ENCODE assay signal across 8 cellular contexts in genomic region chrX:108199691-108200090, GRCh38.
DNase-seq lines count a peak whose midpoint lies in the region; ATAC-seq and TF ChIP-seq lines count a peak whose summit lies in the region.

No MANE protein-coding gene starts in this region.

- POLR2A ChIA-PET in MCF 10A (lab: Yijun Ruan, JAX) = no interaction called here

- peaks cover 97% of the 10 kb centered on the region for H3K27me3 Mint-ChIP-seq in MCF 10A (ENCODE audit: insufficient read depth, unreplicated experiment)

- DNase-seq in D341Med (ENCODE audit: low spot score) (peak; percentile 43), NCI-H1930 (lab: John Stamatoyannopoulos, UW) (peak; percentile 21 to 22), MCF 10A (ENCODE audit: unreplicated experiment) (peak; percentile 41), mucosa of descending colon (peak in 1 of 3 donors; percentile 14), NCI-H1436 (lab: John Stamatoyannopoulos, UW) (no peak)

- TF ChIP-seq CTCF in MCF 10A (IDR thresholded peaks at IDR 0.05; ENCODE audit: unreplicated experiment) = peak; percentile 45
- no peak for TF ChIP-seq CTCF in mucosa of descending colon (IDR thresholded peaks at IDR 0.05)

- ATAC-seq in GM19043 (IDR thresholded peaks at IDR 0.05; ENCODE audit: low read depth, unreplicated experiment) (peak; percentile 79), mucosa of descending colon (peak; percentile 45), HG02798 (IDR thresholded peaks at IDR 0.05; ENCODE audit: poor library complexity, unreplicated experiment) (no peak), GM18858 (IDR thresholded peaks at IDR 0.05; ENCODE audit: unreplicated experiment) (no peak)

- H3K4me1 Mint-ChIP-seq in MCF 10A (ENCODE audit: insufficient read depth, unreplicated experiment) = no peaks in the 10 kb centered on the region

- no peak overlapping the region for H3K4me3 Mint-ChIP-seq in MCF 10A (ENCODE audit: unreplicated experiment)

- peaks cover 14% of the 10 kb centered on the region for H3K36me3 Mint-ChIP-seq in MCF 10A (ENCODE audit: insufficient read depth, unreplicated experiment)

- no peaks in the 10 kb centered on the region for H3K9me3 ChIP-seq in mucosa of descending colon

- H3K4me3 ChIP-seq in mucosa of descending colon = no peak overlapping the region

- H3K27ac Mint-ChIP-seq in MCF 10A (ENCODE audit: low read depth, unreplicated experiment) = no peak overlapping the region

- no TSS peak for BruUV-seq in MCF 10A (replicated peaks; lab: Mats Ljungman, UMichigan)

- no peaks in the 10 kb centered on the region for H3K9me3 Mint-ChIP-seq in MCF 10A (ENCODE audit: unreplicated experiment)

- intact Hi-C loops in MCF 10A (cut with micrococcal nuclease) = loop anchor here (1.0 kb wide), 1 partner anchor 338 kb away; no protein-coding TSS in a partner anchor
- intact Hi-C loops in mucosa of descending colon (cut with DNase I, micrococcal nuclease) = no loop called here

- no peaks in the 10 kb centered on the region for H3K4me1 ChIP-seq in mucosa of descending colon (ENCODE audit: low read depth)

- H3K36me3 ChIP-seq in mucosa of descending colon (ENCODE audit: low read depth) = no peaks in the 10 kb centered on the region

- CTCF ChIA-PET in MCF 10A (lab: Yijun Ruan, JAX) = interaction anchor here (0.6 to 3.1 kb wide), 14 partner anchors 15 to 1276 kb away, joined by 3 to 20 read pairs (median 4); no protein-coding TSS in a partner anchor

Comparison
In these comparisons a context has a peak if more than half of its experiments do, and no peak if none do; other contexts are left out.
1. ATAC-seq: peak in GM19043 (single experiment) and mucosa of descending colon (single experiment); none in HG02798 (single experiment) and GM18858 (single experiment).